8 cellular contexts compared by ENCODE assay signal in genomic region chr6:41546475-41546865, GRCh38. TPM values are rescaled to one million over a fixed set of nuclear protein-coding genes. Genes with fewer than 3 reads are reported as not detected.
DNase-seq lines count a peak whose midpoint lies in the region; ATAC-seq and TF ChIP-seq lines count a peak whose summit lies in the region.

No MANE protein-coding gene starts in this region.

- peaks cover 21% of the 10 kb centered on the region for H3K36me3 ChIP-seq in OCI-LY3 (replicated peaks; ENCODE audit: low read depth, low read length)

- H2AFZ ChIP-seq in OCI-LY3 (ENCODE audit: low read depth, low read length) = no peak overlapping the region

- H3K4me3 ChIP-seq in OCI-LY3 (ENCODE audit: low read length) = peak overlapping the region; percentile 95

- POLR2A ChIA-PET in naive thymus-derived CD8-positive, alpha-beta T cell (lab: Charles Lee) = interaction anchor here (0.5 to 1.1 kb wide), 4 partner anchors 12 to 120 kb away, joined by 3 read pairs; no protein-coding TSS in a partner anchor

- peak; percentile 33 for ATAC-seq in HG02763 (IDR thresholded peaks at IDR 0.05; ENCODE audit: unreplicated experiment)
- ATAC-seq in naive thymus-derived CD8-positive, alpha-beta T cell = peak; percentile 61 to 67

- H3K27me3 Mint-ChIP-seq in naive thymus-derived CD8-positive, alpha-beta T cell = peaks cover 10 to 41% (median 15%) of the 10 kb centered on the region in 5 donors

- peaks cover 6% of the 10 kb centered on the region; the same call in 1 of the 2 replicates for H3K27me3 ChIP-seq in OCI-LY3 (ENCODE audit: low read depth, low read length)

- peak overlapping the region in 1 of 10 donors; percentile 87 for H3K4me3 Mint-ChIP-seq in naive thymus-derived CD8-positive, alpha-beta T cell

- peak overlapping the region in 1 of 10 donors; percentile 39 for H3K27ac Mint-ChIP-seq in naive thymus-derived CD8-positive, alpha-beta T cell

- peaks cover 0 to 4% (median 3%) of the 10 kb centered on the region in 3 donors for H3K36me3 Mint-ChIP-seq in naive thymus-derived CD8-positive, alpha-beta T cell

- no peaks in the 10 kb centered on the region for H3K9me3 Mint-ChIP-seq in naive thymus-derived CD8-positive, alpha-beta T cell

- no peak for TF ChIP-seq CTCF in OCI-LY3 (IDR thresholded peaks at IDR 0.05; ENCODE audit: low read depth, low read length)

- peak; percentile 76 for DNase-seq in activated T-cell treated with anti-CD3 and anti-CD28 coated beads, Interleukin-2, amount 50 U/mL, for 1 hour
- no peak for DNase-seq in activated T-cell treated with anti-CD3 and anti-CD28 coated beads, Interleukin-2, amount 50 U/mL, for 48 hours
- DNase-seq in effector CD8-positive, alpha-beta T cell (lab: John Stamatoyannopoulos, UW) = peak; percentile 36
- no peak for DNase-seq in naive thymus-derived CD8-positive, alpha-beta T cell
- DNase-seq in KG1 (lab: John Stamatoyannopoulos, UW) (no peak), ecto neural progenitor cell (ENCODE audit: low spot score) (no peak)

- H3K27ac ChIP-seq in OCI-LY3 (ENCODE audit: low read length) = no peak overlapping the region

- H3K4me1 ChIP-seq in OCI-LY3 (ENCODE audit: low read length) = peaks cover 23% of the 10 kb centered on the region

- peaks cover 40% of the 10 kb centered on the region for H4K20me1 ChIP-seq in OCI-LY3 (ENCODE audit: insufficient read depth, low read length)

- H3K9me3 ChIP-seq in OCI-LY3 (ENCODE audit: insufficient read depth, low read length) = no peaks in the 10 kb centered on the region

- peaks cover 3 to 40% (median 26%) of the 10 kb centered on the region in 4 donors for H3K4me1 Mint-ChIP-seq in naive thymus-derived CD8-positive, alpha-beta T cell

- H3K79me2 ChIP-seq in OCI-LY3 (ENCODE audit: low read length) = peaks cover 68% of the 10 kb centered on the region

- H3K9ac ChIP-seq in OCI-LY3 (ENCODE audit: low read length) = peak overlapping the region; percentile 82

- peak overlapping the region; percentile 95 for H3K4me2 ChIP-seq in OCI-LY3 (ENCODE audit: low read length)

RNA-seq across cellular contexts. Expression of gene FOXP4, which starts 0.3 kb away (rescaled TPM):
- 1 to 10 TPM; 3.9 to 5.1 TPM for total RNA-seq in naive thymus-derived CD8-positive, alpha-beta T cell
- under 1 TPM; 0.07 to 0.19 (median 0.15) TPM for polyA plus RNA-seq in naive thymus-derived CD8-positive, alpha-beta T cell

Comparison
In these comparisons a context has a peak if more than half of its experiments do, and no peak if none do; other contexts are left out.
1. DNase-seq: peak in activated T-cell treated with anti-CD3 and anti-CD28 coated beads, Interleukin-2, amount 50 U/mL, for 1 hour (single experiment) and effector CD8-positive, alpha-beta T cell (single experiment); none in activated T-cell treated with anti-CD3 and anti-CD28 coated beads, Interleukin-2, amount 50 U/mL, for 48 hours (0 of 2), naive thymus-derived CD8-positive, alpha-beta T cell (0 of 10), KG1 (single experiment) and ecto neural progenitor cell (single experiment).